ENCODE assay signal across 16 cellular contexts in genomic region chr10:100746413-100746931, GRCh38. TPM values are rescaled to one million over a fixed set of nuclear protein-coding genes. Genes with fewer than 3 reads are reported as not detected.
A peak's percentile ranks its signal among the peaks of the same experiment; 100 is the strongest.
DNase-seq lines count a peak whose midpoint lies in the region; ATAC-seq and TF ChIP-seq lines count a peak whose summit lies in the region.
"Had no signal": no experiment of that assay in that cellular context is flagged by ENCODE, and none has a peak within 500 bp of the region (broad histone marks: within the 10 kb centered on the region; RNA-seq: fewer than 3 reads in every experiment).

No MANE protein-coding gene starts in this region.

- H3K4me3 Mint-ChIP-seq in activated CD8-positive, alpha-beta T cell treated with anti-CD3 and anti-CD28 coated beads for 36 hours: peak overlapping the region; percentile 18

- TF ChIP-seq CTCF in left ventricle myocardium inferior (IDR thresholded peaks at IDR 0.05; ENCODE audit: borderline replicate concordance) (no peak), kidney epithelial cell (IDR thresholded peaks at IDR 0.05; ENCODE audit: insufficient read depth, low read length, poor library complexity, severe bottlenecking) (no peak), suprapubic skin (IDR thresholded peaks at IDR 0.05) (no peak), gastroesophageal sphincter (IDR thresholded peaks at IDR 0.05) (no peak)
- no peak for TF ChIP-seq CTCF in activated CD8-positive, alpha-beta T cell treated with anti-CD3 and anti-CD28 coated beads for 36 hours (IDR thresholded peaks at IDR 0.05)

- peaks cover 36% of the 10 kb centered on the region for H3K4me1 Mint-ChIP-seq in activated CD8-positive, alpha-beta T cell treated with anti-CD3 and anti-CD28 coated beads for 36 hours (ENCODE audit: low read depth)

- POLR2A ChIA-PET in activated CD8-positive, alpha-beta T cell treated with anti-CD3 and anti-CD28 coated beads for 36 hours (lab: Charles Lee): interaction anchor here (0.9 kb wide), 1 partner anchor 8 kb away, joined by 4 read pairs; no protein-coding TSS in a partner anchor

- CTCF ChIA-PET in activated CD8-positive, alpha-beta T cell treated with anti-CD3 and anti-CD28 coated beads for 36 hours (lab: Charles Lee): interaction anchor here (1.1 to 1.2 kb wide), 2 partner anchors 184 to 396 kb away, joined by 3 to 4 read pairs; no protein-coding TSS in a partner anchor

- no peak overlapping the region for H3K27ac ChIP-seq in left ventricle myocardium inferior (replicated peaks)
- H3K27ac ChIP-seq in suprapubic skin: no peak overlapping the region
- H3K27ac ChIP-seq in gastroesophageal sphincter: no peak overlapping the region
- H3K27ac ChIP-seq: C4-2B, colonic mucosa, GM23248, upper lobe of left lung had no signal

- no peaks in the 10 kb centered on the region for H3K36me3 ChIP-seq in left ventricle myocardium inferior
- H3K36me3 ChIP-seq in kidney epithelial cell (ENCODE audit: control insufficient read depth, insufficient read depth, low read length): peaks cover 5% of the 10 kb centered on the region
- H3K36me3 ChIP-seq in suprapubic skin: no peaks in the 10 kb centered on the region
- no peaks in the 10 kb centered on the region for H3K36me3 ChIP-seq in gastroesophageal sphincter
- H3K36me3 ChIP-seq: colonic mucosa, upper lobe of left lung had no signal

- H3K36me3 Mint-ChIP-seq in activated CD8-positive, alpha-beta T cell treated with anti-CD3 and anti-CD28 coated beads for 36 hours (ENCODE audit: low read depth): no peaks in the 10 kb centered on the region

- H3K27me3 ChIP-seq in left ventricle myocardium inferior (ENCODE audit: low read depth): peaks cover 100% of the 10 kb centered on the region
- peaks cover 3% of the 10 kb centered on the region for H3K27me3 ChIP-seq in kidney epithelial cell (ENCODE audit: control insufficient read depth, insufficient read depth, low read length)
- peaks cover 100% of the 10 kb centered on the region for H3K27me3 ChIP-seq in suprapubic skin
- peaks cover 100% of the 10 kb centered on the region for H3K27me3 ChIP-seq in gastroesophageal sphincter

- TF ChIP-seq EP300 in suprapubic skin (IDR thresholded peaks at IDR 0.05) (no peak), gastroesophageal sphincter (IDR thresholded peaks at IDR 0.05) (no peak)

- intact Hi-C loops in left ventricle myocardium inferior (cut with micrococcal nuclease) (no loop called here), Right ventricle myocardium superior (cut with DNase I) (no loop called here)
- intact Hi-C loops in activated CD8-positive, alpha-beta T cell treated with anti-CD3 and anti-CD28 coated beads for 36 hours (cut with micrococcal nuclease): no loop called here

- H3K9me3 ChIP-seq in left ventricle myocardium inferior (replicated peaks) (no peaks in the 10 kb centered on the region), suprapubic skin (no peaks in the 10 kb centered on the region), gastroesophageal sphincter (no peaks in the 10 kb centered on the region)
- H3K9me3 ChIP-seq: colonic mucosa, upper lobe of left lung had no signal

- DNase-seq in left ventricle myocardium inferior (no peak), Right ventricle myocardium superior (no peak), kidney epithelial cell (ENCODE audit: low read depth) (no peak), suprapubic skin (ENCODE audit: low spot score in 2 of 2) (no peak), HUDEP-2 (lab: John Stamatoyannopoulos, UW; ENCODE audit: unreplicated experiment in 76 of 76) (no peak)
- no peak for DNase-seq in activated CD8-positive, alpha-beta T cell treated with anti-CD3 and anti-CD28 coated beads for 36 hours
- DNase-seq in effector CD4-positive, alpha-beta T cell: no peak
- DNase-seq: colonic mucosa, GM23248, NCI-H2029 had no signal

- WGBS in suprapubic skin: 7% methylated on average over 7 of the region's 7 CpGs
- WGBS in gastroesophageal sphincter (ENCODE audit: low coverage in 1 of 2), 2 donors: 6 to 9% methylated on average over 6 to 7 of the region's 7 CpGs

- no peak for TF ChIP-seq POLR2A in suprapubic skin (IDR thresholded peaks at IDR 0.05)
- no peak for TF ChIP-seq POLR2A in gastroesophageal sphincter (IDR thresholded peaks at IDR 0.05)

- H3K9me3 Mint-ChIP-seq in activated CD8-positive, alpha-beta T cell treated with anti-CD3 and anti-CD28 coated beads for 36 hours: no peaks in the 10 kb centered on the region

- H3K4me1 ChIP-seq in left ventricle myocardium inferior (peaks cover 71% of the 10 kb centered on the region), suprapubic skin (peaks cover 77% of the 10 kb centered on the region), gastroesophageal sphincter (peaks cover 3 to 79% (median 42%) of the 10 kb centered on the region in 3 donors)
- H3K4me1 ChIP-seq: colonic mucosa had no signal

- ATAC-seq in Right ventricle myocardium superior (ENCODE audit: poor library complexity): no peak
- no peak for ATAC-seq in activated CD8-positive, alpha-beta T cell treated with anti-CD3 and anti-CD28 coated beads for 36 hours
- no peak for ATAC-seq in gastroesophageal sphincter
- ATAC-seq: K562 had no signal

- H3K4me3 ChIP-seq in left ventricle myocardium inferior (peak overlapping the region; percentile 55), kidney epithelial cell (ENCODE audit: low read depth, low read length) (peak overlapping the region; percentile 72), suprapubic skin (peak overlapping the region; percentile 42), gastroesophageal sphincter (no peak overlapping the region)
- H3K4me3 ChIP-seq: colonic mucosa, GM23248, K562 had no signal

- no peak overlapping the region for H3K27ac Mint-ChIP-seq in activated CD8-positive, alpha-beta T cell treated with anti-CD3 and anti-CD28 coated beads for 36 hours

- H3K27me3 Mint-ChIP-seq in activated CD8-positive, alpha-beta T cell treated with anti-CD3 and anti-CD28 coated beads for 36 hours: peaks cover 79% of the 10 kb centered on the region

RNA-seq across cellular contexts. Expression of gene PAX2, which starts 1.1 kb away (rescaled TPM):
- not detected for total RNA-seq in left ventricle myocardium inferior
- not detected for total RNA-seq in Right ventricle myocardium superior
- total RNA-seq in activated CD8-positive, alpha-beta T cell treated with anti-CD3 and anti-CD28 coated beads for 36 hours: not detected
- 5.1 and 7.9 TPM in 2 replicates for total RNA-seq in kidney epithelial cell
- total RNA-seq in suprapubic skin: not detected
- not detected for total RNA-seq in gastroesophageal sphincter
- total RNA-seq: frontal cortex, GM23248, K562, liver had no signal

Comparison
In these comparisons a context has a peak if more than half of its experiments do, and no peak if none do; other contexts are left out.
1. H3K4me3 ChIP-seq: peak in left ventricle myocardium inferior (single experiment), kidney epithelial cell (single experiment) and suprapubic skin (single experiment); none in gastroesophageal sphincter (0 of 2).